Comparison of ENCODE assay signal across 31 cellular contexts in genomic region chr4:22408474-22408873, GRCh38.
"Had no signal": no experiment of that assay in that cellular context is flagged by ENCODE, and none has a peak within 500 bp of the region (broad histone marks: within the 10 kb centered on the region; RNA-seq: fewer than 3 reads in every experiment).

No MANE protein-coding gene starts in this region.

- H3K4me1 ChIP-seq: SJCRH30 had no signal

- H3K9me3 ChIP-seq: SJCRH30 had no signal

- H3K4me3 ChIP-seq: PC-9, SJCRH30, SK-N-MC had no signal

- H3K4me2 ChIP-seq: PC-9 had no signal

- H3K27ac ChIP-seq: PC-9, RWPE1, SJCRH30, SK-N-MC had no signal

- H3K27me3 ChIP-seq: SJCRH30 had no signal

- DNase-seq: Karpas-422, MM.1S, MV-4-11, NCI-H1092, NCI-H1105, NCI-H1417 treated with DMSO at 0.1 percent for 48 hours, NCI-H1436 treated with DMSO at 0.1 percent for 48 hours, NCI-H1694 treated with DMSO at 0.1 percent for 48 hours, NCI-H187 treated with DMSO at 0.1 percent for 48 hours, NCI-H2029, NCI-H2081, NCI-H2171 treated with DMSO at 0.1 percent for 48 hours, NCI-H2227 treated with DMSO at 0.1 percent for 48 hours, NCI-H345, NCI-H446, NCI-H510A treated with DMSO at 0.1 percent for 48 hours, NCI-H526, NCI-H69, NCI-H748 treated with DMSO at 0.1 percent for 48 hours, NCI-H82, PC-9, SHP77, SIG-M5, SJCRH30, T-cell had no signal

- H2AFZ ChIP-seq: PC-9 had no signal

- ATAC-seq: Panc1, Right ventricle myocardium inferior, SK-N-SH treated with all-trans-retinoic acid at 6 μM for 48 hours, T-cell had no signal

- FAIRE-seq: RCC 7860 had no signal
